In genomic region chr6:19921821-19922220, GRCh38 we compare ENCODE assay signal across 26 cellular contexts.
"Had no signal": no experiment of that assay in that cellular context is flagged by ENCODE, and none has a peak within 500 bp of the region (broad histone marks: within the 10 kb centered on the region; RNA-seq: fewer than 3 reads in every experiment).

No MANE protein-coding gene starts in this region.

- H3K4me1 ChIP-seq: breast epithelium, left ventricle myocardium inferior, prostate gland, right atrium auricular region, spleen, thyroid gland, upper lobe of right lung had no signal

- H3K36me3 Mint-ChIP-seq: activated naive CD8-positive, alpha-beta T cell; mesothelial cell of epicardium had no signal

- H3K4me1 Mint-ChIP-seq: central memory CD8-positive, alpha-beta T cell; mesothelial cell of epicardium; natural killer cell had no signal

- H3K27ac Mint-ChIP-seq: activated naive CD8-positive, alpha-beta T cell; activated T-helper 2 cell treated with anti-CD3 and anti-CD28 coated beads, Interferon-gamma antibody, Interleukin-2, Interleukin-4, amounts not matched to agents 10 μg/mL and 5 μg/mL and 100 μg/mL, durations not matched to agents 14 hours and 24 hours and 36 hours; effector memory CD8-positive, alpha-beta T cell; mesothelial cell of epicardium; natural killer cell had no signal

- H3K27me3 ChIP-seq: breast epithelium, hepatocyte, neutrophil, ovary, right atrium auricular region, spleen, thyroid gland, upper lobe of right lung had no signal

- DNase-seq: activated CD4-positive, alpha-beta T cell treated with anti-CD3 and anti-CD28 coated beads, Interleukin-2, amount 50 U/mL, for 1 hour; activated CD4-positive, CD25-positive, alpha-beta regulatory T cell treated with anti-CD3 and anti-CD28 coated beads, Interleukin-2, amount 50 U/mL, for 72 hours; activated naive CD4-positive, alpha-beta T cell; activated T-cell treated with anti-CD3 and anti-CD28 coated beads, Interleukin-2, amount 50 U/mL, for 4 hours; effector memory CD8-positive, alpha-beta T cell; foreskin melanocyte; kidney glomerular epithelial cell; left ventricle myocardium inferior; natural killer cell; ovary; spleen; stimulated activated CD4-positive, alpha-beta T cell treated with anti-CD3 and anti-CD28 coated beads, Interleukin-4, amount 100 ng/mL, for 24 hours; stimulated activated naive CD4-positive, alpha-beta T cell treated with Interleukin-2 at 50 U/mL for 16 hours; substantia nigra; thyroid gland; upper lobe of right lung had no signal

- H3K36me3 ChIP-seq: breast epithelium, left ventricle myocardium inferior, neutrophil, ovary, prostate gland, right atrium auricular region, spleen, thyroid gland, upper lobe of right lung had no signal

- H3K9me3 ChIP-seq: neutrophil, ovary, prostate gland, thyroid gland, upper lobe of right lung had no signal

- H3K27ac ChIP-seq: breast epithelium, hepatocyte, left ventricle myocardium inferior, neutrophil, ovary, prostate gland, right atrium auricular region, spleen, thyroid gland, upper lobe of right lung, VCaP had no signal

- H3K4me3 ChIP-seq: breast epithelium, hepatocyte, left ventricle myocardium inferior, ovary, prostate gland, right atrium auricular region, spleen, thyroid gland, upper lobe of right lung had no signal

- H3K9me3 Mint-ChIP-seq: natural killer cell had no signal

- H3K4me3 Mint-ChIP-seq: activated naive CD8-positive, alpha-beta T cell; activated T-cell treated with anti-CD3 and anti-CD28 coated beads, Interleukin-2, amount 50 U/mL, for 4 hours; central memory CD8-positive, alpha-beta T cell; effector memory CD8-positive, alpha-beta T cell; mesothelial cell of epicardium; natural killer cell had no signal
